ENCODE assay signal across 11 cellular contexts in the genomic region with DNA sequence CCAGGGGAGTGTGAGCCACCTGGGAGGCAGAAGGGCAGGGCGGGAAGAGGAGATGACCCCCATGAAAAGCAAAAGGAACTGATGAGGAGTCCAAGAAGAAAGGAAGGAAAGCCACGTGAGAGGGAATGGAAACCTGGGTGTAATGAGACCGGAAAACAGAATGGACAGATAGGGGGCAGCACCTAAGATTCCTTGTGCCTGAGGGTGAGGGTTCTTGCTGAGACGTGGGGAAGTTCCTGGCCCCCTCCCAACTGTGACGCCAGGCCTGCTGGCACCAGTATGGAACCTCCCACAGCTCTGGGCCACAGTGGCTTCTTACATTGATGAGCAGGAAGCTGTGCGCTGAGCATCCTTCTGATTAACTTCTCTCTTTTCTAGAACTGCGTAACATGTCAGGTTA. TPM values are rescaled to one million over a fixed set of nuclear protein-coding genes. Genes with fewer than 3 reads are reported as not detected.
A peak's percentile ranks its signal among the peaks of the same experiment; 100 is the strongest.
DNase-seq lines count a peak whose midpoint lies in the region; ATAC-seq and TF ChIP-seq lines count a peak whose summit lies in the region.
"Had no signal": no experiment of that assay in that cellular context is flagged by ENCODE, and none has a peak within 500 bp of the region (broad histone marks: within the 10 kb centered on the region; RNA-seq: fewer than 3 reads in every experiment).

No MANE protein-coding gene starts in this region.

- 79 to 100% methylated on average over 2 to 7 of the region's 7 CpGs for WGBS in endodermal cell (ENCODE audit: insufficient coverage in 1 of 2, insufficient read length in 1 of 2), 2 experiments
- WGBS in neuronal stem cell (ENCODE audit: extremely low coverage in 2 of 2, insufficient read length in 2 of 2, insufficient replicate concordance in 1 of 2), 2 donors, result no CpG with 5 or more reads among the region's 7 CpGs

- H3K4me1 ChIP-seq in endodermal cell (ENCODE audit: control insufficient read depth, insufficient read depth, low read length) (no peaks in the 10 kb centered on the region), neuronal stem cell (ENCODE audit: control insufficient read depth in 2 of 2, insufficient read depth in 1 of 2, low read depth in 1 of 2, low read length in 2 of 2) (no peaks in the 10 kb centered on the region)

- no peak overlapping the region for H3K9ac ChIP-seq in endodermal cell (ENCODE audit: extremely low read depth, low read length, poor library complexity, severe bottlenecking)
- H3K9ac ChIP-seq in neuronal stem cell (ENCODE audit: low read depth, low read length, poor library complexity), result no peak overlapping the region

- H3K27ac ChIP-seq in endodermal cell (ENCODE audit: low read depth, low read length), result no peak overlapping the region
- H3K27ac ChIP-seq in neuronal stem cell (replicated peaks; ENCODE audit: low read length), result no peak overlapping the region

- no peaks in the 10 kb centered on the region for H3K79me1 ChIP-seq in neuronal stem cell (ENCODE audit: low read depth, low read length)

- H2BK12ac ChIP-seq in neuronal stem cell (ENCODE audit: low read length), result no peak overlapping the region

- H3K4me3 ChIP-seq in endodermal cell (ENCODE audit: low read length), result no peak overlapping the region
- H3K4me3 ChIP-seq in neuronal stem cell (ENCODE audit: low read length in 2 of 2), result no peak overlapping the region

- H3K4ac ChIP-seq in neuronal stem cell (ENCODE audit: low read length), result no peak overlapping the region

- no peak overlapping the region for H2BK120ac ChIP-seq in neuronal stem cell (ENCODE audit: low read depth, low read length)

- H3K9me3 Mint-ChIP-seq in endodermal cell, result no peaks in the 10 kb centered on the region
- H3K9me3 Mint-ChIP-seq: activated T-helper 17 cell treated with anti-CD3 and anti-CD28 coated beads, Interleukin-2, amount 50 U/mL, for 72 hours had no signal

- H3K4me2 ChIP-seq in neuronal stem cell (ENCODE audit: insufficient read depth, low read length, poor library complexity, severe bottlenecking), result no peak overlapping the region

- H2AK5ac ChIP-seq in neuronal stem cell (ENCODE audit: low read depth, low read length), result no peak overlapping the region

- H3K18ac ChIP-seq in neuronal stem cell (ENCODE audit: low read length), result no peak overlapping the region

- H3K36me3 Mint-ChIP-seq in endodermal cell (ENCODE audit: low read depth), result peaks cover 8% of the 10 kb centered on the region

- H3K9me3 ChIP-seq in endodermal cell (ENCODE audit: control insufficient read depth, low read length) (no peaks in the 10 kb centered on the region), neuronal stem cell (replicated peaks in 1 of 2; ENCODE audit: control insufficient read depth in 2 of 2, insufficient read depth in 1 of 2, low read depth in 1 of 2, low read length in 2 of 2) (no peaks in the 10 kb centered on the region)

- H2AFZ ChIP-seq in neuronal stem cell (ENCODE audit: low read length), result no peak overlapping the region

- H3K36me3 ChIP-seq in endodermal cell (ENCODE audit: control insufficient read depth, insufficient read depth, low read length) (peaks cover 6% of the 10 kb centered on the region), neuronal stem cell (replicated peaks in 1 of 2; ENCODE audit: control insufficient read depth in 2 of 2, insufficient read depth in 2 of 2, low read length in 2 of 2) (peaks cover 3 to 30% of the 10 kb centered on the region in 2 donors)

- peak overlapping the region; percentile 97 for H4K8ac ChIP-seq in neuronal stem cell (ENCODE audit: low read depth, low read length)

- no peak overlapping the region for H3K4me3 Mint-ChIP-seq in endodermal cell
- H3K4me3 Mint-ChIP-seq: activated T-helper 17 cell treated with anti-CD3 and anti-CD28 coated beads, Interleukin-2, amount 50 U/mL, for 72 hours had no signal

- H2BK15ac ChIP-seq in neuronal stem cell (ENCODE audit: low read length), result no peak overlapping the region

- H3K27ac Mint-ChIP-seq in endodermal cell, result no peak overlapping the region
- H3K27ac Mint-ChIP-seq: activated T-helper 17 cell treated with anti-CD3 and anti-CD28 coated beads, Interleukin-2, amount 50 U/mL, for 72 hours had no signal

- H3K27me3 ChIP-seq in endodermal cell (ENCODE audit: control insufficient read depth, insufficient read depth, low read length, poor library complexity, severe bottlenecking) (no peaks in the 10 kb centered on the region), neuronal stem cell (ENCODE audit: control insufficient read depth in 3 of 3, insufficient read depth in 3 of 3, low read depth in 1 of 3, low read length in 3 of 3) (no peaks in the 10 kb centered on the region)

- DNase-seq in EL (peak; percentile 18), NCI-H226 (peak; percentile 24), endodermal cell (peak; percentile 73), neuronal stem cell (ENCODE audit: low spot score) (no peak), DMS114 treated with DMSO at 0.1 percent for 48 hours (lab: John Stamatoyannopoulos, UW; ENCODE audit: unreplicated experiment) (no peak)
- DNase-seq: MM.1S; stimulated activated naive CD4-positive, alpha-beta T cell had no signal

- no peaks in the 10 kb centered on the region for H3K27me3 Mint-ChIP-seq in endodermal cell (ENCODE audit: insufficient read depth)
- H3K27me3 Mint-ChIP-seq: activated T-helper 17 cell treated with anti-CD3 and anti-CD28 coated beads, Interleukin-2, amount 50 U/mL, for 72 hours had no signal

- no peak overlapping the region for H3K23ac ChIP-seq in neuronal stem cell (ENCODE audit: low read depth, low read length, poor library complexity)

- H2BK5ac ChIP-seq in neuronal stem cell (ENCODE audit: low read length), result no peak overlapping the region

- ATAC-seq in GM21717 (IDR thresholded peaks at IDR 0.05; ENCODE audit: unreplicated experiment) (no peak), HG02678 (IDR thresholded peaks at IDR 0.05; ENCODE audit: unreplicated experiment) (no peak), HG03139 (IDR thresholded peaks at IDR 0.05; ENCODE audit: unreplicated experiment) (no peak)
- ATAC-seq: activated T-helper 17 cell treated with anti-CD3 and anti-CD28 coated beads, Interleukin-2, amount 50 U/mL, for 72 hours had no signal

- H4K91ac ChIP-seq in neuronal stem cell (ENCODE audit: low read depth, low read length, poor library complexity), result no peak overlapping the region

- peak; percentile 71 for TF ChIP-seq CTCF in endodermal cell (conservative IDR thresholded peaks at IDR 0.05)

- H3K4me1 Mint-ChIP-seq in endodermal cell, result no peaks in the 10 kb centered on the region
- H3K4me1 Mint-ChIP-seq: activated T-helper 17 cell treated with anti-CD3 and anti-CD28 coated beads, Interleukin-2, amount 50 U/mL, for 72 hours had no signal

- H3K14ac ChIP-seq in neuronal stem cell (ENCODE audit: low read length), result no peak overlapping the region

RNA-seq across cellular contexts. Expression of a gene that starts 30.8 kb away (rescaled TPM):
- 10 to 100 TPM; 51.3 to 62.6 TPM for total RNA-seq in endodermal cell
- polyA plus RNA-seq in endodermal cell (2013, experiment 1 of 2), result 51.1 TPM
- 50.8 TPM for polyA plus RNA-seq in endodermal cell (2013, experiment 2 of 2)
- polyA plus RNA-seq in neuronal stem cell (2013, experiment 1 of 2), result 27.7 TPM
- polyA plus RNA-seq in neuronal stem cell (2013, experiment 2 of 2), result 26.3 TPM

Comparison
In these comparisons a context has a peak if more than half of its experiments do, and no peak if none do; other contexts are left out.
1. DNase-seq: peak in EL (single experiment), NCI-H226 (single experiment) and endodermal cell (single experiment); none in neuronal stem cell (single experiment) and DMS114 treated with DMSO at 0.1 percent for 48 hours (single experiment).